In the genomic region with DNA sequence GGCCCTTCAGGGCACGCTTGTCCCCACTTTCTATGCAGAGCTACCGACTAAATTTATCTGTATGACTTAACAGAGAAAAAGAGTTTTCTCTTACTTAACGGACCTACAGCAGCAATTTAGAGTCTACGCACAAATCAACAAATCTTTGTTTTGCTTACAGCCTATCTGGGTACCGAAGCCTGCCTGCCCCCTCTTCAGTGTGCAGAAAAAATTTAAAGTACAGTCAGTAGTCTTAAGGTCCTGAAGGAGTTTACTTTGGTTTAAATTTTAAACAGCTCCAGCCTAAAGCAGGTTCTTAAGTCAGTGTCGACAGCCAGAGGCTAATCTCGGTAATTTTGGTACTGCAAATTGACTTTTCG, we compare ENCODE assay signal across 8 cellular contexts. TPM values are rescaled to one million over a fixed set of nuclear protein-coding genes. Genes with fewer than 3 reads are reported as not detected.
DNase-seq lines count a peak whose midpoint lies in the region; ATAC-seq and TF ChIP-seq lines count a peak whose summit lies in the region.

No MANE protein-coding gene starts in this region.

- DNase-seq in MM.1S: peak; percentile 21
- DNase-seq in dorsolateral prefrontal cortex: no peak
- DNase-seq in natural killer cell treated with Interleukin-12 subunit alpha and Interleukin-12 subunit beta and Interleukin-15 and Interleukin-18, amount 100 ng/mL, for 72 hours (ENCODE audit: low spot score): no peak
- DNase-seq in putamen (ENCODE audit: low spot score): no peak
- no peak for DNase-seq in DMS153 treated with DMSO at 0.1 percent for 48 hours (lab: John Stamatoyannopoulos, UW; ENCODE audit: unreplicated experiment)
- no peak for DNase-seq in ecto neural progenitor cell (ENCODE audit: low spot score)

- H3K27me3 ChIP-seq in BLaER1 (no peaks in the 10 kb centered on the region), MM.1S (replicated peaks; ENCODE audit: insufficient read depth, low read length) (no peaks in the 10 kb centered on the region), dorsolateral prefrontal cortex (no peaks in the 10 kb centered on the region)

- no peaks in the 10 kb centered on the region for H3K27me3 Mint-ChIP-seq in natural killer cell treated with Interleukin-12 subunit alpha and Interleukin-12 subunit beta and Interleukin-15 and Interleukin-18, amount 100 ng/mL, for 72 hours

- peak overlapping the region; percentile 98 to 99 for H3K27ac Mint-ChIP-seq in natural killer cell treated with Interleukin-12 subunit alpha and Interleukin-12 subunit beta and Interleukin-15 and Interleukin-18, amount 100 ng/mL, for 72 hours

- H4K20me1 ChIP-seq in BLaER1: peaks cover 55% of the 10 kb centered on the region
- no peaks in the 10 kb centered on the region; the same call in 1 of the 2 replicates for H4K20me1 ChIP-seq in MM.1S (ENCODE audit: insufficient read depth, low read length)

- H3K4me3 ChIP-seq in BLaER1: peak overlapping the region; percentile 83
- peak overlapping the region; percentile 89 for H3K4me3 ChIP-seq in MM.1S (ENCODE audit: low read length)
- peak overlapping the region; percentile 64 to 100 (median 89) for H3K4me3 ChIP-seq in dorsolateral prefrontal cortex

- H2AFZ ChIP-seq in MM.1S (ENCODE audit: low read length): peak overlapping the region; percentile 59

- H3K9me3 Mint-ChIP-seq in natural killer cell treated with Interleukin-12 subunit alpha and Interleukin-12 subunit beta and Interleukin-15 and Interleukin-18, amount 100 ng/mL, for 72 hours: no peaks in the 10 kb centered on the region

- H3K27ac ChIP-seq in BLaER1 (peak overlapping the region; percentile 89), MM.1S (ENCODE audit: low read length) (peak overlapping the region; percentile 79), dorsolateral prefrontal cortex (peak overlapping the region; percentile 19 to 98 (median 91))

- H3K36me3 ChIP-seq in BLaER1 (peaks cover 22% of the 10 kb centered on the region), MM.1S (replicated peaks; ENCODE audit: insufficient read depth, low read length) (no peaks in the 10 kb centered on the region; the same call in 1 of the 2 replicates)

- H3K9me2 ChIP-seq in MM.1S (replicated peaks; ENCODE audit: insufficient read depth, low read length): no peaks in the 10 kb centered on the region

- TF ChIP-seq CTCF in MM.1S (IDR thresholded peaks at IDR 0.05; ENCODE audit: low read length) (no peak), dorsolateral prefrontal cortex (IDR thresholded peaks at IDR 0.05 in 54 of 56, conservative IDR thresholded peaks at IDR 0.05 in 2 of 56; ENCODE audit: low read depth in 1 of 56, partially characterized antibody in 56 of 56) (no peak)

- ATAC-seq in natural killer cell treated with Interleukin-12 subunit alpha and Interleukin-12 subunit beta and Interleukin-15 and Interleukin-18, amount 100 ng/mL, for 72 hours: no peak
- ATAC-seq in HG02840 (IDR thresholded peaks at IDR 0.05; ENCODE audit: low FRiP score, unreplicated experiment): no peak

- peaks cover 52% of the 10 kb centered on the region for H3F3A ChIP-seq in MM.1S (ENCODE audit: insufficient read depth, low read length)

- H3K4me2 ChIP-seq in BLaER1 (peak overlapping the region; percentile 86), MM.1S (ENCODE audit: low read depth, low read length) (peak overlapping the region; percentile 79)

- intact Hi-C loops in dorsolateral prefrontal cortex (cut with DNase I): loop anchor here in 1 of 2 donors (5.0 to 10.0 kb wide), 3 partner anchors 155 to 1352 kb away; a partner anchor contains a TSS

- H3K79me2 ChIP-seq in MM.1S (ENCODE audit: low read length): peaks cover 55% of the 10 kb centered on the region

- H3K9ac ChIP-seq in BLaER1: peak overlapping the region; percentile 90
- peak overlapping the region; percentile 84 for H3K9ac ChIP-seq in MM.1S (ENCODE audit: low read length)

- peaks cover 37% of the 10 kb centered on the region for H3K36me3 Mint-ChIP-seq in natural killer cell treated with Interleukin-12 subunit alpha and Interleukin-12 subunit beta and Interleukin-15 and Interleukin-18, amount 100 ng/mL, for 72 hours

- peak overlapping the region; percentile 93 for H3K4me3 Mint-ChIP-seq in natural killer cell treated with Interleukin-12 subunit alpha and Interleukin-12 subunit beta and Interleukin-15 and Interleukin-18, amount 100 ng/mL, for 72 hours

- peaks cover 50 to 59% of the 10 kb centered on the region in 2 donors for H3K4me1 Mint-ChIP-seq in natural killer cell treated with Interleukin-12 subunit alpha and Interleukin-12 subunit beta and Interleukin-15 and Interleukin-18, amount 100 ng/mL, for 72 hours (ENCODE audit: low read depth in 2 of 2)

- H3K9me3 ChIP-seq in BLaER1 (no peaks in the 10 kb centered on the region), MM.1S (replicated peaks; ENCODE audit: insufficient read depth, low read length) (no peaks in the 10 kb centered on the region)

- peaks cover 56% of the 10 kb centered on the region for H3K4me1 ChIP-seq in BLaER1
- H3K4me1 ChIP-seq in MM.1S (ENCODE audit: low read length): peaks cover 38% of the 10 kb centered on the region

RNA-seq across cellular contexts. Expression of a gene that starts 0.6 kb away (rescaled TPM):
- total RNA-seq in dorsolateral prefrontal cortex: 100 to 1,000 TPM in 1 of 120 experiments, 10 to 100 TPM in 119; 44.0 to 100 (median 73.4) TPM
- 10 to 100 TPM; 73.4 to 75.8 TPM for total RNA-seq in natural killer cell treated with Interleukin-12 subunit alpha and Interleukin-12 subunit beta and Interleukin-15 and Interleukin-18, amount 100 ng/mL, for 72 hours
